Comparison of ENCODE assay signal across 38 cellular contexts in the genomic region with DNA sequence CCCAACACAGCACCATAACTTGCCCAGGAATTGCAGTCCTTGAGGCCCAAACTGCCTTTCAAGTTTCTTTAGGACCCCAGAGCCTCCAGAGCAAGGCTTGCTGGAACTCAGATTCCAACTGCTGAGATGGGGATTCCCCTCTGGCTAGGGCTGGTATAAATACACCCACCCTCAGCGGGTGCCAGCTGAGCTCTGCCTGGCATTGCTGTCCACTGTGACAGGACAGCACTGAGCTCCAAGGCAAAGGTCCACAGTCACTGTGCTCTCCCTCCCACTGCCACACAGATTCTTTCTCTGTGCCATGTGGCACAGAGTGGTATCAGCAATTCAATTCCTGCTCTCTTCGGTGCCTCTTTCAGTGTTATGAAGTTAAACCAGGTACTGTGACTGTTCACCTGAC.
"Had no signal": no experiment of that assay in that cellular context is flagged by ENCODE, and none has a peak within 500 bp of the region (broad histone marks: within the 10 kb centered on the region; RNA-seq: fewer than 3 reads in every experiment).

No MANE protein-coding gene starts in this region.

- H3K36me3 ChIP-seq: ascending aorta, breast epithelium, Peyer's patch had no signal

- H3K4me3 ChIP-seq: ascending aorta, breast epithelium, K562, Peyer's patch had no signal

- ATAC-seq: activated CD8-positive, alpha-beta memory T cell treated with anti-CD3 and anti-CD28 coated beads, Interleukin-2, amount 10 ng/mL, durations not matched to agents 7 days and 5 days; activated T-cell treated with anti-CD3 and anti-CD28 coated beads, Interleukin-2, amount 50 U/mL, for 72 hours; activated T-helper 17 cell treated with anti-CD3 and anti-CD28 coated beads, Interleukin-2, amount 50 U/mL, for 72 hours; K562; PC-3 had no signal

- H3K36me3 Mint-ChIP-seq: activated CD8-positive, alpha-beta memory T cell treated with anti-CD3 and anti-CD28 coated beads, Interleukin-2, amount 10 ng/mL, durations not matched to agents 7 days and 5 days; activated naive CD8-positive, alpha-beta T cell treated with anti-CD3 and anti-CD28 coated beads, Interleukin-2, amount 10 ng/mL, durations not matched to agents 7 days and 5 days had no signal

- H3K27me3 Mint-ChIP-seq: activated B cell treated with CpG ODN at 0.5 μM for 24 hours; activated CD4-positive, alpha-beta memory T cell treated with anti-CD3 and anti-CD28 coated beads, Interleukin-2, amount 10 ng/mL, durations not matched to agents 7 days and 5 days; activated CD8-positive, alpha-beta memory T cell treated with anti-CD3 and anti-CD28 coated beads, Interleukin-2, amount 10 ng/mL, durations not matched to agents 7 days and 5 days had no signal

- H3K9me3 ChIP-seq: ascending aorta, breast epithelium, Peyer's patch had no signal

- H3K4me1 ChIP-seq: ascending aorta, breast epithelium, Peyer's patch had no signal

- DNase-seq: activated B cell treated with CpG ODN at 0.5 μM for 24 hours; activated CD4-positive, alpha-beta memory T cell treated with anti-CD3 and anti-CD28 coated beads, Interleukin-2, amount 10 ng/mL, durations not matched to agents 7 days and 5 days; activated CD4-positive, alpha-beta T cell treated with anti-CD3 and anti-CD28 coated beads for 48 hours; activated CD4-positive, CD25-positive, alpha-beta regulatory T cell treated with anti-CD3 and anti-CD28 coated beads, Interleukin-2, amount 50 U/mL, for 72 hours; activated CD8-positive, alpha-beta memory T cell treated with anti-CD3 and anti-CD28 coated beads for 24 hours; activated CD8-positive, alpha-beta memory T cell treated with anti-CD3 and anti-CD28 coated beads, Interleukin-2, amount 10 ng/mL, durations not matched to agents 7 days and 5 days; activated CD8-positive, alpha-beta memory T cell treated with anti-CD3 and anti-CD28 coated beads, Interleukin-2, amount 50 U/mL, for 48 hours; activated effector memory CD4-positive, alpha-beta T cell treated with anti-CD3 and anti-CD28 coated beads, Interleukin-2, amount 50 U/mL, for 16 hours; activated naive CD4-positive, alpha-beta T cell; activated naive CD4-positive, alpha-beta T cell treated with anti-CD3 and anti-CD28 coated beads, Interleukin-2, amount 50 U/mL, for 16 hours; activated naive CD8-positive, alpha-beta T cell treated with anti-CD3 and anti-CD28 coated beads, Interleukin-2, amount 10 ng/mL, durations not matched to agents 7 days and 5 days; activated T-cell treated with anti-CD3 and anti-CD28 coated beads, Interleukin-2, amount 50 U/mL, for 1 hour; activated T-cell treated with anti-CD3 and anti-CD28 coated beads, Interleukin-2, amount 50 U/mL, for 72 hours; amygdala; IMR-90; NCI-H1092 treated with DMSO at 0.1 percent for 48 hours; NCI-H1417; NCI-H146; NCI-H187; NCI-H2029 treated with DMSO at 0.1 percent for 48 hours; NCI-H2107; NCI-H2171; NCI-H510A; NCI-H526; NCI-H748 treated with DMSO at 0.1 percent for 48 hours; NK-92 treated with Interleukin-12 subunit alpha and Interleukin-12 subunit beta, amount 100 ng/mL, for 24 hours; PC-3; Peyer's patch; RPMI8226; SW 1271; T-helper 1 cell; T-helper 2 cell; T-helper 9 cell had no signal

- H3K4me1 Mint-ChIP-seq: activated B cell treated with CpG ODN at 0.5 μM for 24 hours; activated CD4-positive, alpha-beta memory T cell treated with anti-CD3 and anti-CD28 coated beads, Interleukin-2, amount 10 ng/mL, durations not matched to agents 7 days and 5 days; activated CD8-positive, alpha-beta memory T cell treated with anti-CD3 and anti-CD28 coated beads, Interleukin-2, amount 10 ng/mL, durations not matched to agents 7 days and 5 days; activated naive CD8-positive, alpha-beta T cell treated with anti-CD3 and anti-CD28 coated beads, Interleukin-2, amount 10 ng/mL, durations not matched to agents 7 days and 5 days; activated T-helper 17 cell treated with anti-CD3 and anti-CD28 coated beads, Interleukin-2, amount 50 U/mL, for 72 hours had no signal

- H3K9me3 Mint-ChIP-seq: activated B cell treated with CpG ODN at 0.5 μM for 24 hours; activated CD4-positive, alpha-beta memory T cell treated with anti-CD3 and anti-CD28 coated beads, Interleukin-2, amount 10 ng/mL, durations not matched to agents 7 days and 5 days; activated naive CD8-positive, alpha-beta T cell treated with anti-CD3 and anti-CD28 coated beads, Interleukin-2, amount 10 ng/mL, durations not matched to agents 7 days and 5 days; activated T-cell treated with anti-CD3 and anti-CD28 coated beads, Interleukin-2, amount 50 U/mL, for 72 hours; activated T-helper 17 cell treated with anti-CD3 and anti-CD28 coated beads, Interleukin-2, amount 50 U/mL, for 72 hours had no signal

- H3K4me3 Mint-ChIP-seq: activated B cell treated with CpG ODN at 0.5 μM for 24 hours; activated CD4-positive, alpha-beta memory T cell treated with anti-CD3 and anti-CD28 coated beads, Interleukin-2, amount 10 ng/mL, durations not matched to agents 7 days and 5 days; activated CD8-positive, alpha-beta memory T cell treated with anti-CD3 and anti-CD28 coated beads, Interleukin-2, amount 10 ng/mL, durations not matched to agents 7 days and 5 days; activated naive CD8-positive, alpha-beta T cell treated with anti-CD3 and anti-CD28 coated beads, Interleukin-2, amount 10 ng/mL, durations not matched to agents 7 days and 5 days; activated T-cell treated with anti-CD3 and anti-CD28 coated beads, Interleukin-2, amount 50 U/mL, for 72 hours; activated T-helper 17 cell treated with anti-CD3 and anti-CD28 coated beads, Interleukin-2, amount 50 U/mL, for 72 hours had no signal

- H3K27ac Mint-ChIP-seq: activated B cell treated with CpG ODN at 0.5 μM for 24 hours; activated CD4-positive, alpha-beta memory T cell treated with anti-CD3 and anti-CD28 coated beads, Interleukin-2, amount 10 ng/mL, durations not matched to agents 7 days and 5 days; activated CD8-positive, alpha-beta memory T cell treated with anti-CD3 and anti-CD28 coated beads, Interleukin-2, amount 10 ng/mL, durations not matched to agents 7 days and 5 days; activated naive CD8-positive, alpha-beta T cell treated with anti-CD3 and anti-CD28 coated beads, Interleukin-2, amount 10 ng/mL, durations not matched to agents 7 days and 5 days; activated T-cell treated with anti-CD3 and anti-CD28 coated beads, Interleukin-2, amount 50 U/mL, for 72 hours; activated T-helper 17 cell treated with anti-CD3 and anti-CD28 coated beads, Interleukin-2, amount 50 U/mL, for 72 hours had no signal

- H3K27me3 ChIP-seq: ascending aorta, breast epithelium, Peyer's patch had no signal

- H3K27ac ChIP-seq: ascending aorta, breast epithelium, Peyer's patch, VCaP had no signal
